18 cellular contexts compared by ENCODE assay signal in the genomic region with DNA sequence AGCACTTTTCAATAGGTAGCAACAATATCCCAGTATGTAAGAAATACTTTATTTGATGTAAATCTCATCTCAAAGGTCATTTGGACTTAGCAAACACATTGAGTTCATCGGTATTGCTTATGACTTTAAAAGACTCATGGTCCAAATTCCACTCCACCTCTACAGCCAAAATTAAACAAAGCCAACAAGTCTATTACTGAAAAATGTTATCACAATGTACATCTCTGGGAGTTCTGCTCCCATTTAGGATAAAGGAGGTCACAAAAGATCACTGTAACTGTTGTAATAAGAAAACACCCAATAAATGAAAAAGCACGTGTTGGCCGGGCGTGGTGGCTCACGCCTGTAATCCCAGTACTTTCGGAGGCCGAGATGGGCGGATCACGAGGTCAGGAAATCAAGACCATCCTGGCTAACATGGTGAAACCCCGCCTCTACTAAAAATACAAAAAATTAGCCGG.
"Had no signal": no experiment of that assay in that cellular context is flagged by ENCODE, and none has a peak within 500 bp of the region (broad histone marks: within the 10 kb centered on the region; RNA-seq: fewer than 3 reads in every experiment).

No MANE protein-coding gene starts in this region.

- DNase-seq: colonic mucosa; dermis blood vessel endothelial cell; foreskin melanocyte; head of caudate nucleus; hippocampal formation; lower lobe of right lung; midbrain; naive B cell; ovary; right cardiac atrium; stimulated activated CD4-positive, alpha-beta T cell treated with anti-CD3 and anti-CD28 coated beads, Interleukin-4, amount 100 ng/mL, for 1 hour; stimulated activated CD8-positive, alpha-beta memory T cell treated with anti-CD3 and anti-CD28 coated beads, Interleukin-4, amount 100 ng/mL, for 48 hours; stimulated activated naive CD8-positive, alpha-beta T cell treated with anti-CD3 and anti-CD28 coated beads, Interleukin-15, Interleukin-2, amounts not matched to agents 100 U/mL and 50 U/mL, for 24 hours; thyroid gland; upper lobe of left lung; uterus had no signal

- H3K36me3 ChIP-seq: colonic mucosa, ovary, uterus had no signal

- H3K9me3 ChIP-seq: colonic mucosa, lower lobe of right lung, ovary, suprapubic skin, thyroid gland, upper lobe of left lung, uterus had no signal

- H3K4me1 ChIP-seq: colonic mucosa, lower lobe of right lung, suprapubic skin, thyroid gland, upper lobe of left lung, uterus had no signal

- H3K27me3 ChIP-seq: colonic mucosa, ovary, suprapubic skin, thyroid gland, upper lobe of left lung, uterus had no signal

- H3K27ac ChIP-seq: colonic mucosa, lower lobe of right lung, ovary, suprapubic skin, thyroid gland, upper lobe of left lung, uterus had no signal

- ATAC-seq: lower lobe of right lung; right cardiac atrium; stimulated activated effector memory CD8-positive, alpha-beta T cell treated with anti-CD3 and anti-CD28 coated beads, Interleukin-12 subunit alpha, Interleukin-12 subunit beta, amount 100 ng/mL, for 72 hours; stimulated activated naive CD8-positive, alpha-beta T cell treated with anti-CD3 and anti-CD28 coated beads, Interleukin-15, Interleukin-2, amounts not matched to agents 100 U/mL and 50 U/mL, for 24 hours had no signal

- H3K4me3 ChIP-seq: colonic mucosa, lower lobe of right lung, ovary, suprapubic skin, thyroid gland, upper lobe of left lung, uterus had no signal
